12 cellular contexts compared by ENCODE assay signal in the genomic region with DNA sequence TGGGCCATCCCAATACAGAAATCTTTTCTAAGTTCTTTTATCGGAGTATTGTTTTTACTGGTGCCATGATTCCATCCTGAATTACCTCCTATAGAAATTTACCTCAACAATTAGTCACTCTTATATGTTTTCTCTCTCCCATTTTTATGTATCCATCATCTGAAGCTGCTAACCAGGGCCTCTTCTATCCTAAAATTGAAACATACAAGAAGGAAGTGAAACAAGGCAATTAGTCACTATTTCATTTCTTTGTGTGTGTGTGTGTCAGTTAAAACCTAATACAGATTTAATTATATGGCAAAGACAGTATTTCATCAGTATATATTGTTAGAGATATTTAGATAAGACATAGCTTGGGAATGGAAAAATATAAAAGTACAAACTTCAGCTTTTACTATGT.
DNase-seq lines count a peak whose midpoint lies in the region; ATAC-seq and TF ChIP-seq lines count a peak whose summit lies in the region.
"Had no signal": no experiment of that assay in that cellular context is flagged by ENCODE, and none has a peak within 500 bp of the region (broad histone marks: within the 10 kb centered on the region; RNA-seq: fewer than 3 reads in every experiment).

No MANE protein-coding gene starts in this region.

- ATAC-seq in GM18511 (IDR thresholded peaks at IDR 0.05; ENCODE audit: unreplicated experiment): peak; percentile 78
- peak; percentile 64 for ATAC-seq in GM21423 (IDR thresholded peaks at IDR 0.05; ENCODE audit: unreplicated experiment)
- ATAC-seq in HG03097 (IDR thresholded peaks at IDR 0.05; ENCODE audit: low FRiP score, unreplicated experiment): peak; percentile 46
- ATAC-seq: naive thymus-derived CD8-positive, alpha-beta T cell had no signal

- H3K27ac ChIP-seq in spleen: no peak overlapping the region
- H3K27ac ChIP-seq: SK-N-MC had no signal

- peaks cover 0 to 21% (median 5%) of the 10 kb centered on the region in 6 donors for H3K4me1 ChIP-seq in spleen
- H3K4me1 ChIP-seq: Caco-2 had no signal

- intact Hi-C loops in spleen (cut with DNase I; ENCODE audit: low total_unique reads): no loop called here

- 77 to 95% (median 89%) methylated on average over 1 of the region's 1 CpG for WGBS in spleen, 5 donors

- H3K36me3 ChIP-seq in spleen: no peaks in the 10 kb centered on the region

- no peak for TF ChIP-seq POLR2A in spleen (IDR thresholded peaks at IDR 0.05)

- peak; percentile 81 for DNase-seq in SIG-M5 treated with dmso at 0.1 percent for 504 hours (lab: John Stamatoyannopoulos, UW; ENCODE audit: unreplicated experiment)
- no peak for DNase-seq in putamen (ENCODE audit: low spot score)
- no peak for DNase-seq in NCI-H82 treated with DMSO at 0.1 percent for 48 hours (lab: John Stamatoyannopoulos, UW; ENCODE audit: unreplicated experiment)
- DNase-seq in spleen: no peak
- DNase-seq in activated CD4-positive, alpha-beta T cell treated with anti-CD3 and anti-CD28 coated beads for 48 hours: no peak
- DNase-seq: activated CD8-positive, alpha-beta memory T cell treated with anti-CD3 and anti-CD28 coated beads for 24 hours; Caco-2; naive thymus-derived CD8-positive, alpha-beta T cell had no signal

- no peak for TF ChIP-seq CTCF in spleen (IDR thresholded peaks at IDR 0.05 in 8 of 11, conservative IDR thresholded peaks at IDR 0.05 in 3 of 11)

- no peaks in the 10 kb centered on the region for H3K9me3 ChIP-seq in spleen
- H3K9me3 ChIP-seq: Caco-2 had no signal

- H3K4me3 ChIP-seq in spleen: no peak overlapping the region
- H3K4me3 ChIP-seq: SK-N-MC had no signal

- no peaks in the 10 kb centered on the region for H3K27me3 ChIP-seq in spleen (replicated peaks in 1 of 7)
